10 cellular contexts compared by ENCODE assay signal in genomic region chr19:19451429-19452240, GRCh38. TPM values are rescaled to one million over a fixed set of nuclear protein-coding genes. Genes with fewer than 3 reads are reported as not detected.
DNase-seq lines count a peak whose midpoint lies in the region; ATAC-seq and TF ChIP-seq lines count a peak whose summit lies in the region.
"Had no signal": no experiment of that assay in that cellular context is flagged by ENCODE, and none has a peak within 500 bp of the region (broad histone marks: within the 10 kb centered on the region; RNA-seq: fewer than 3 reads in every experiment).

No MANE protein-coding gene starts in this region.

- in situ Hi-C loops in brain microvascular endothelial cell (cut with HindIII; ENCODE audit: low pct_ligation_motif_present, low sequenced_read_pairs), result no loop called here

- H3K9ac ChIP-seq in DND-41 (ENCODE audit: low read depth, low read length), result no peak overlapping the region

- H3K27ac Mint-ChIP-seq in activated T-helper 1 cell treated with anti-CD3 and anti-CD28 coated beads, Interleukin-12 subunit alpha, Interleukin-12 subunit beta, Interleukin-2, Interleukin-4 antibody, amounts not matched to agents 30 ng/mL and 10 ng/mL and 1 ng/mL, durations not matched to agents 14 hours and 24 hours and 36 hours, result peak overlapping the region; percentile 63
- H3K27ac Mint-ChIP-seq in natural killer cell, result peak overlapping the region; percentile 95 to 98

- H3K27me3 ChIP-seq in DND-41 (ENCODE audit: insufficient read depth, low read length, poor library complexity), result no peaks in the 10 kb centered on the region
- H3K27me3 ChIP-seq in brain microvascular endothelial cell (replicated peaks), result no peaks in the 10 kb centered on the region
- H3K27me3 ChIP-seq: breast epithelium had no signal

- no peaks in the 10 kb centered on the region for H3K4me1 ChIP-seq in DND-41 (ENCODE audit: insufficient read depth, low read length)
- H3K4me1 ChIP-seq: breast epithelium had no signal

- H3K4me3 ChIP-seq in DND-41 (ENCODE audit: low read depth in 1 of 2, low read length in 2 of 2) (no peak overlapping the region), brain microvascular endothelial cell (ENCODE audit: low read depth, low read length) (no peak overlapping the region)
- H3K4me3 ChIP-seq: breast epithelium, thoracic aorta had no signal

- H3K79me2 ChIP-seq in DND-41 (ENCODE audit: insufficient read depth, low read length), result peaks cover 99% of the 10 kb centered on the region

- peak overlapping the region; percentile 46 for H3K4me3 Mint-ChIP-seq in activated T-helper 1 cell treated with anti-CD3 and anti-CD28 coated beads, Interleukin-12 subunit alpha, Interleukin-12 subunit beta, Interleukin-2, Interleukin-4 antibody, amounts not matched to agents 30 ng/mL and 10 ng/mL and 1 ng/mL, durations not matched to agents 14 hours and 24 hours and 36 hours
- H3K4me3 Mint-ChIP-seq in natural killer cell, result peak overlapping the region; percentile 97

- no peaks in the 10 kb centered on the region for H3K27me3 Mint-ChIP-seq in activated T-helper 1 cell treated with anti-CD3 and anti-CD28 coated beads, Interleukin-12 subunit alpha, Interleukin-12 subunit beta, Interleukin-2, Interleukin-4 antibody, amounts not matched to agents 30 ng/mL and 10 ng/mL and 1 ng/mL, durations not matched to agents 14 hours and 24 hours and 36 hours (ENCODE audit: insufficient read depth)
- H3K27me3 Mint-ChIP-seq in natural killer cell (ENCODE audit: low read depth in 2 of 2), result no peaks in the 10 kb centered on the region

- H3K9me3 Mint-ChIP-seq in activated T-helper 1 cell treated with anti-CD3 and anti-CD28 coated beads, Interleukin-12 subunit alpha, Interleukin-12 subunit beta, Interleukin-2, Interleukin-4 antibody, amounts not matched to agents 30 ng/mL and 10 ng/mL and 1 ng/mL, durations not matched to agents 14 hours and 24 hours and 36 hours, result no peaks in the 10 kb centered on the region
- H3K9me3 Mint-ChIP-seq in natural killer cell, result no peaks in the 10 kb centered on the region

- H3K27ac ChIP-seq in DND-41 (ENCODE audit: low read length) (no peak overlapping the region), brain microvascular endothelial cell (no peak overlapping the region)
- H3K27ac ChIP-seq: thoracic aorta had no signal

- DNase-seq in DND-41 (no peak), natural killer cell (no peak), brain microvascular endothelial cell (no peak), NCI-H1105 treated with DMSO at 0.1 percent for 48 hours (lab: John Stamatoyannopoulos, UW) (no peak)
- peak; percentile 21 for DNase-seq in activated T-helper 1 cell treated with anti-CD3 and anti-CD28 coated beads, Interleukin-12 subunit alpha, Interleukin-12 subunit beta, Interleukin-2, Interleukin-4 antibody, amounts not matched to agents 30 ng/mL and 10 ng/mL and 1 ng/mL, durations not matched to agents 14 hours and 24 hours and 36 hours (ENCODE audit: low spot score)

- no peak overlapping the region for H2AFZ ChIP-seq in DND-41 (ENCODE audit: low read depth, low read length)

- no peak overlapping the region for H3K4me2 ChIP-seq in DND-41 (ENCODE audit: insufficient read depth, low read length)

- H4K20me1 ChIP-seq in DND-41 (ENCODE audit: insufficient read depth, low read length), result peaks cover 85% of the 10 kb centered on the region

- H3K4me1 Mint-ChIP-seq in activated T-helper 1 cell treated with anti-CD3 and anti-CD28 coated beads, Interleukin-12 subunit alpha, Interleukin-12 subunit beta, Interleukin-2, Interleukin-4 antibody, amounts not matched to agents 30 ng/mL and 10 ng/mL and 1 ng/mL, durations not matched to agents 14 hours and 24 hours and 36 hours (ENCODE audit: low read depth), result peaks cover 48% of the 10 kb centered on the region
- H3K4me1 Mint-ChIP-seq in natural killer cell, result peaks cover 60 to 65% of the 10 kb centered on the region in 2 donors

- no peaks in the 10 kb centered on the region for H3K9me3 ChIP-seq in DND-41 (ENCODE audit: insufficient read depth, low read length, severe bottlenecking)
- H3K9me3 ChIP-seq: breast epithelium, thoracic aorta had no signal

- ATAC-seq in DND-41 (ENCODE audit: insufficient read depth, low read depth) (0 out of 3 replicates have a peak, but pooled peaks have one; percentile 35), HG02642 (IDR thresholded peaks at IDR 0.05; ENCODE audit: poor library complexity, unreplicated experiment) (peak; percentile 68), natural killer cell (peak; percentile 66 to 84 (median 79)), GM18520 (IDR thresholded peaks at IDR 0.05; ENCODE audit: unreplicated experiment) (no peak), HG02678 (IDR thresholded peaks at IDR 0.05; ENCODE audit: unreplicated experiment) (no peak)

- H3K36me3 Mint-ChIP-seq in activated T-helper 1 cell treated with anti-CD3 and anti-CD28 coated beads, Interleukin-12 subunit alpha, Interleukin-12 subunit beta, Interleukin-2, Interleukin-4 antibody, amounts not matched to agents 30 ng/mL and 10 ng/mL and 1 ng/mL, durations not matched to agents 14 hours and 24 hours and 36 hours (ENCODE audit: low read depth), result no peaks in the 10 kb centered on the region
- H3K36me3 Mint-ChIP-seq in natural killer cell, result no peaks in the 10 kb centered on the region

- TF ChIP-seq CTCF in DND-41 (IDR thresholded peaks at IDR 0.05; ENCODE audit: borderline replicate concordance, extremely low read depth, low read length, poor library complexity, severe bottlenecking), result no peak
- no peak for TF ChIP-seq CTCF in natural killer cell (IDR thresholded peaks at IDR 0.05)
- no peak for TF ChIP-seq CTCF in brain microvascular endothelial cell (IDR thresholded peaks at IDR 0.05; ENCODE audit: low read depth, low read length, missing control alignments)

- intact Hi-C loops in activated T-helper 1 cell treated with anti-CD3 and anti-CD28 coated beads, Interleukin-12 subunit alpha, Interleukin-12 subunit beta, Interleukin-2, Interleukin-4 antibody, amounts not matched to agents 30 ng/mL and 10 ng/mL and 1 ng/mL, durations not matched to agents 14 hours and 24 hours and 36 hours (cut with micrococcal nuclease), result loop anchor here (1.0 kb wide), 1 partner anchor 8 kb away; no protein-coding TSS in a partner anchor
- intact Hi-C loops in natural killer cell (cut with micrococcal nuclease), result loop anchor here (1.0 to 5.0 kb wide), 2 partner anchors 8 to 36 kb away; no protein-coding TSS in a partner anchor

- peaks cover 10% of the 10 kb centered on the region for H3K36me3 ChIP-seq in DND-41 (ENCODE audit: insufficient read depth, low read length)
- no peaks in the 10 kb centered on the region for H3K36me3 ChIP-seq in brain microvascular endothelial cell (replicated peaks)
- H3K36me3 ChIP-seq: breast epithelium, thoracic aorta had no signal

RNA-seq across cellular contexts. Expression of gene GATAD2A, which starts 46.2 kb away (rescaled TPM):
- 139 and 142 TPM in 2 replicates for total RNA-seq in activated T-helper 1 cell treated with anti-CD3 and anti-CD28 coated beads, Interleukin-12 subunit alpha, Interleukin-12 subunit beta, Interleukin-2, Interleukin-4 antibody, amounts not matched to agents 30 ng/mL and 10 ng/mL and 1 ng/mL, durations not matched to agents 14 hours and 24 hours and 36 hours
- 100 to 1,000 TPM; 209 to 232 (median 230) TPM for total RNA-seq in natural killer cell

Comparison
In these comparisons a context has a peak if more than half of its experiments do, and no peak if none do; other contexts are left out.
1. ATAC-seq: peak in DND-41 (single experiment), HG02642 (single experiment) and natural killer cell (3 of 3); none in GM18520 (single experiment) and HG02678 (single experiment).